8 cellular contexts compared by ENCODE assay signal in the genomic region with DNA sequence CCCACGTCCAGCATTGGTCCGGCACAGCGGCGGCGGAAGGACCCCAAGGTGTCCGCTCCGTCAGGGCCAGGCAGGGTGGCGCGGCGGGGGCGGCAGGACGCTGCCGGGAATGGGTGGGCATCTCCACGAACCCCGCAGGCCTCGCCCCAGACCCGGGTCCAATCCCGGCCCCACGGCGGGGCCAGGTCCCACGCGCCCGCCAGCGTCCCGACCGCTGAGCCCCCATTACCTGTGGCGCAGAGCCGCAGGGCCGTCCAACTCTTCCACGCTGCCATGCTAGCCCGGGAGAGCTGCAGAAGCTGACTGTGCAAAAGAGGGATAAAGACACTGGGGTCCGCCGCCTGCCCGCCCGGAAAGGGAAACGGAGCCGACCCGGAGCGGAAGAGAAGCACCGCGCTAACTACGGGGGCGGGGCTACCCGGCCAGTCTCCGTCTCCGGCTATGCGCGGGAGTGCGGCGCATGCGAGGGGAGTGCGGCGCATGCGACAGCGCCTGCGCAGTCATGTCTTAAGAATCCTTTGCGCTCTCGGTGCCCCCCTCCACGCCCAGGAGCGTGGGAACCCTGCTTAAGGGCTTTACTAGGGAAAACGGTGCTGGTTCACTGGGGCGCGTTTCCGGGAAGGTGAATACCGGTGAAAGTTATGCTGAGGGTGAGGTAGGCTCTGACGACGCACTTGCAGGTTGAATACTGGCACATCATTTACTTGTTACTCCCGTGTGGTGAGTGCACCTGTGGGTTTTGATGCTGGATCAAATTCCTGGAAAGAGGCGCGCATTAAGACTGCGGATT. TPM values are rescaled to one million over a fixed set of nuclear protein-coding genes. Genes with fewer than 3 reads are reported as not detected.
DNase-seq lines count a peak whose midpoint lies in the region; ATAC-seq and TF ChIP-seq lines count a peak whose summit lies in the region.

A gene with protein sequence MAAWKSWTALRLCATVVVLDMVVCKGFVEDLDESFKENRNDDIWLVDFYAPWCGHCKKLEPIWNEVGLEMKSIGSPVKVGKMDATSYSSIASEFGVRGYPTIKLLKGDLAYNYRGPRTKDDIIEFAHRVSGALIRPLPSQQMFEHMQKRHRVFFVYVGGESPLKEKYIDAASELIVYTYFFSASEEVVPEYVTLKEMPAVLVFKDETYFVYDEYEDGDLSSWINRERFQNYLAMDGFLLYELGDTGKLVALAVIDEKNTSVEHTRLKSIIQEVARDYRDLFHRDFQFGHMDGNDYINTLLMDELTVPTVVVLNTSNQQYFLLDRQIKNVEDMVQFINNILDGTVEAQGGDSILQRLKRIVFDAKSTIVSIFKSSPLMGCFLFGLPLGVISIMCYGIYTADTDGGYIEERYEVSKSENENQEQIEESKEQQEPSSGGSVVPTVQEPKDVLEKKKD (minus strand): TSS at position 402 of the 790 bp plus-strand sequence. CDS start 127 bp downstream, at position 275.

- no peaks in the 10 kb centered on the region for H3K27me3 Mint-ChIP-seq in dendritic cell treated with granulocyte-macrophage colony-stimulating factor and Interleukin-4, amounts not matched to agents 40 ng/mL and 50 ng/mL, for 4 days

- H3K4me1 ChIP-seq in BLaER1 treated with 17β-estradiol and CSF1 and Interleukin-3, amounts not matched to agents 10 nM and 100 nM: peaks cover 22 to 35% (median 29%) of the 10 kb centered on the region in 10 experiments
- peaks cover 7 to 39% of the 10 kb centered on the region in 2 donors for H3K4me1 ChIP-seq in left lung

- DNase-seq in NCI-H748 (lab: John Stamatoyannopoulos, UW; ENCODE audit: unreplicated experiment) (peak; percentile 99), left lung (peak; percentile 92 to 98)
- DNase-seq in activated CD4-positive, alpha-beta T cell treated with anti-CD3 and anti-CD28 coated beads, Interleukin-2, amount 50 U/mL, for 1 hour: peak; percentile 88
- peak; percentile 84 to 87 for DNase-seq in stimulated activated CD4-positive, alpha-beta T cell treated with anti-CD3 and anti-CD28 coated beads, Interleukin-2, amount 100 ng/mL, for 48 hours

- H3K9me3 ChIP-seq in BLaER1 treated with 17β-estradiol and CSF1 and Interleukin-3, amounts not matched to agents 10 nM and 100 nM (replicated peaks in 1 of 11): peaks cover 0 to 4% (median 0%) of the 10 kb centered on the region in 11 experiments; a peak in 1 of 22 replicates
- H3K9me3 ChIP-seq in left lung: no peaks in the 10 kb centered on the region

- no peaks in the 10 kb centered on the region for H3K9me3 Mint-ChIP-seq in dendritic cell treated with granulocyte-macrophage colony-stimulating factor and Interleukin-4, amounts not matched to agents 40 ng/mL and 50 ng/mL, for 4 days

- H3K4me1 Mint-ChIP-seq in dendritic cell treated with granulocyte-macrophage colony-stimulating factor and Interleukin-4, amounts not matched to agents 40 ng/mL and 50 ng/mL, for 4 days (ENCODE audit: low read depth): peaks cover 20% of the 10 kb centered on the region

- H3K36me3 ChIP-seq in BLaER1 treated with 17β-estradiol and CSF1 and Interleukin-3, amounts not matched to agents 10 nM and 100 nM: peaks cover 29 to 38% (median 31%) of the 10 kb centered on the region in 11 experiments
- peaks cover 0 to 21% of the 10 kb centered on the region in 2 donors for H3K36me3 ChIP-seq in left lung

- peak within 1 kb of the TSS; percentile 85 for H3K27ac Mint-ChIP-seq in dendritic cell treated with granulocyte-macrophage colony-stimulating factor and Interleukin-4, amounts not matched to agents 40 ng/mL and 50 ng/mL, for 4 days

- peak within 1 kb of the TSS; percentile 93 for H3K4me3 Mint-ChIP-seq in dendritic cell treated with granulocyte-macrophage colony-stimulating factor and Interleukin-4, amounts not matched to agents 40 ng/mL and 50 ng/mL, for 4 days

- peak within 1 kb of the TSS; percentile 82 to 95 (median 90) for H3K27ac ChIP-seq in BLaER1 treated with 17β-estradiol and CSF1 and Interleukin-3, amounts not matched to agents 10 nM and 100 nM
- H3K27ac ChIP-seq in left lung: peak within 1 kb of the TSS; percentile 76 to 87

- intact Hi-C loops in dendritic cell treated with granulocyte-macrophage colony-stimulating factor and Interleukin-4, amounts not matched to agents 40 ng/mL and 50 ng/mL, for 4 days (cut with micrococcal nuclease): loop anchor here (10.0 kb wide), 1 partner anchor 1490 kb away; the partner anchor contains the start of gene RTTN
- intact Hi-C loops in left lung (cut with DNase I): no loop called here

- peak within 1 kb of the TSS; percentile 94 to 100 (median 97) for H3K4me3 ChIP-seq in BLaER1 treated with 17β-estradiol and CSF1 and Interleukin-3, amounts not matched to agents 10 nM and 100 nM
- H3K4me3 ChIP-seq in left lung: peak within 1 kb of the TSS; percentile 90 to 91

- no peak for TF ChIP-seq CTCF in left lung (IDR thresholded peaks at IDR 0.05)

- H3K36me3 Mint-ChIP-seq in dendritic cell treated with granulocyte-macrophage colony-stimulating factor and Interleukin-4, amounts not matched to agents 40 ng/mL and 50 ng/mL, for 4 days (ENCODE audit: low read depth): peaks cover 43% of the 10 kb centered on the region

- peak; percentile 91 for ATAC-seq in GM19351 (IDR thresholded peaks at IDR 0.05; ENCODE audit: unreplicated experiment)
- peak; percentile 98 for ATAC-seq in HG03521 (IDR thresholded peaks at IDR 0.05; ENCODE audit: unreplicated experiment)
- peak; percentile 100 for ATAC-seq in left lung

- peaks cover 0 to 36% (median 26%) of the 10 kb centered on the region in 11 experiments; a peak in 19 of 22 replicates for H4K20me1 ChIP-seq in BLaER1 treated with 17β-estradiol and CSF1 and Interleukin-3, amounts not matched to agents 10 nM and 100 nM

- H3K4me2 ChIP-seq in BLaER1 treated with 17β-estradiol and CSF1 and Interleukin-3, amounts not matched to agents 10 nM and 100 nM: peak within 1 kb of the TSS; percentile 84 to 96 (median 90)

- peak within 1 kb of the TSS; percentile 91 to 96 (median 94) for H3K9ac ChIP-seq in BLaER1 treated with 17β-estradiol and CSF1 and Interleukin-3, amounts not matched to agents 10 nM and 100 nM

- no peaks in the 10 kb centered on the region for H3K27me3 ChIP-seq in BLaER1 treated with 17β-estradiol and CSF1 and Interleukin-3, amounts not matched to agents 10 nM and 100 nM
- no peaks in the 10 kb centered on the region for H3K27me3 ChIP-seq in left lung

RNA-seq across cellular contexts. Expression of the gene that starts here (rescaled TPM):
- 10 to 100 TPM; 48.3 to 78.8 TPM for total RNA-seq in left lung

Comparison
In these comparisons a context has a peak if more than half of its experiments do, and no peak if none do; other contexts are left out.
1. Peak in every context shown above with its lines: DNase-seq, ATAC-seq, H3K4me3 ChIP-seq and H3K27ac ChIP-seq.